Comparison of ENCODE assay signal across 8 cellular contexts in the genomic region with DNA sequence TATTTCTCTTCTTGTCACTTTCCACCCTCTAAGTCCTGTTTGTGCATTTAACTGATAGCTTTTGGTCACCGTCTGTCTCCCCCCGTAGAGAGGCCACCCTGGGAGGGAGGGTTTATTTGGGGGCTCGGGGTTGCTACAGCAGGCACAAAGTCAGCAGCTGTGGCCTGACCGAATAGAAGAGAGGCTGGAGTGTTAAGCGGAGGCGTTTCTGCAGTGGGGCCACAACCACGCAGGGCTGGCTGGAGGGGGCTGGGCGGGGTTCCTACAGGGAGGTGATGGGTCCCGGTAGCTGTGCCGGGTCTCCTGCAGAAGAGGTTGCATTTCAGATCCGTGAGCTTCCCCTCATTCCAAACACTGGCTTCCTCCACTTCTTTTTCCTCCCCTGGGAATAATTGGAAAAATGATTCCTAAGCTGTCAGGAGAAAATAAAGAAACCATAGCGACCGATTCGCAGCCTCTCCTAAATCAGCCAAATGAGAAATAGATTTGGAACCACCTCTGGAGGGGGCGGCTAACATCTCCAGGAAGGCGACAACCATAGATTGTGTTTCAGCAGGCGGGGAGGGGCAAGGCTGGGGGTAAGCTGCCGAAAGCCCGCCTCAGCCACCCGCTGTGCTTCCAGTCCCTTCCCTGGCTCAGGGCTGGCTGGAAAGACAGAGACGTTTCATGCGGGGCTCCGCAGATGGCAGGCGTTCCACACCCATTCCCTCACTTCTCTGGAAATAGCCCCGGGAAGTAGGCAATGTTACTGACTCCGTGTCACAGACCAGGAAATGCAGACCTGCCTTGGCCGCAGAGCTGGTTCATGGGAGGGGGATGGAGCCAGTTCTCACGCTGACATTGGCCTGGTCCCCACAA.
A peak's percentile ranks its signal among the peaks of the same experiment; 100 is the strongest.
DNase-seq lines count a peak whose midpoint lies in the region; ATAC-seq, FAIRE-seq and TF ChIP-seq lines count a peak whose summit lies in the region.

No MANE protein-coding gene starts in this region.

- intact Hi-C loops in left cardiac atrium (cut with DNase I) (no loop called here), pancreas (cut with DNase I) (no loop called here), PC-9 (cut with micrococcal nuclease; ENCODE audit: unreplicated experiment) (no loop called here)

- no peak overlapping the region for H3K4me2 ChIP-seq in PC-9

- 55 to 70% methylated on average over 28 of the region's 28 CpGs for WGBS in pancreas, 2 donors

- no peaks in the 10 kb centered on the region for H3K36me3 Mint-ChIP-seq in activated T-cell treated with anti-CD3 and anti-CD28 coated beads, Interleukin-2, amount 50 U/mL, for 24 hours (ENCODE audit: low read depth)

- H3K79me2 ChIP-seq in PC-9 (ENCODE audit: low read depth): peaks cover 14% of the 10 kb centered on the region

- no peak overlapping the region for H3K4me3 Mint-ChIP-seq in activated T-cell treated with anti-CD3 and anti-CD28 coated beads, Interleukin-2, amount 50 U/mL, for 24 hours

- CTCF ChIA-PET in PC-9 (lab: Charles Lee): no interaction called here

- no peak for FAIRE-seq in pancreas (lab: Jason Lieb, UNC)

- DNase-seq in Daoy (ENCODE audit: low read depth): peak; percentile 45
- peak; percentile 46 for DNase-seq in adipocyte (ENCODE audit: low read depth)
- peak; percentile 59 for DNase-seq in left cardiac atrium
- DNase-seq in pancreas: no peak
- DNase-seq in COLO829 (ENCODE audit: low spot score): no peak
- no peak for DNase-seq in PC-9
- no peak for DNase-seq in activated T-cell treated with anti-CD3 and anti-CD28 coated beads, Interleukin-2, amount 50 U/mL, for 24 hours

- no peaks in the 10 kb centered on the region for H4K20me1 ChIP-seq in PC-9 (ENCODE audit: insufficient read depth)

- no peak overlapping the region for H3K27ac ChIP-seq in pancreas
- H3K27ac ChIP-seq in PC-9: no peak overlapping the region

- H3K4me3 ChIP-seq in adipocyte (ENCODE audit: low read length): peak overlapping the region; percentile 70
- H3K4me3 ChIP-seq in pancreas: no peak overlapping the region
- H3K4me3 ChIP-seq in PC-9: no peak overlapping the region

- POLR2A ChIA-PET in PC-9 (lab: Charles Lee; ENCODE audit: unreplicated experiment): no interaction called here

- H3K9me3 ChIP-seq in adipocyte (ENCODE audit: control insufficient read depth, low read length) (no peaks in the 10 kb centered on the region), pancreas (no peaks in the 10 kb centered on the region), PC-9 (ENCODE audit: insufficient read depth, low read depth) (no peaks in the 10 kb centered on the region)

- TF ChIP-seq CTCF in pancreas (IDR thresholded peaks at IDR 0.05) (no peak), PC-9 (conservative IDR thresholded peaks at IDR 0.05) (no peak)

- H3K4me1 Mint-ChIP-seq in activated T-cell treated with anti-CD3 and anti-CD28 coated beads, Interleukin-2, amount 50 U/mL, for 24 hours (ENCODE audit: low read depth): peaks cover 49% of the 10 kb centered on the region

- H3F3A ChIP-seq in PC-9 (ENCODE audit: insufficient read depth, low read depth): peaks cover 31% of the 10 kb centered on the region

- peaks cover 36% of the 10 kb centered on the region for H3K27me3 Mint-ChIP-seq in activated T-cell treated with anti-CD3 and anti-CD28 coated beads, Interleukin-2, amount 50 U/mL, for 24 hours

- no peaks in the 10 kb centered on the region for H3K27me3 ChIP-seq in adipocyte (replicated peaks; ENCODE audit: control insufficient read depth, insufficient read depth, low read length)
- H3K27me3 ChIP-seq in pancreas: no peaks in the 10 kb centered on the region
- H3K27me3 ChIP-seq in PC-9 (ENCODE audit: insufficient read depth, low read depth): no peaks in the 10 kb centered on the region

- no peak overlapping the region for H3K27ac Mint-ChIP-seq in activated T-cell treated with anti-CD3 and anti-CD28 coated beads, Interleukin-2, amount 50 U/mL, for 24 hours

- ATAC-seq in left cardiac atrium (peak; percentile 61 to 65), pancreas (peak; percentile 21 to 40 (median 30)), HG03571 (IDR thresholded peaks at IDR 0.05; ENCODE audit: unreplicated experiment) (no peak)

- no peak overlapping the region for H2AFZ ChIP-seq in PC-9

- H3K4me1 ChIP-seq in adipocyte (ENCODE audit: control insufficient read depth, insufficient read depth, low read length) (peaks cover 24% of the 10 kb centered on the region), pancreas (peaks cover 0 to 10% (median 0%) of the 10 kb centered on the region in 3 donors), PC-9 (replicated peaks; ENCODE audit: insufficient read depth) (peaks cover 20% of the 10 kb centered on the region)

- BruUV-seq in PC-9 (replicated peaks; lab: Mats Ljungman, UMichigan): no TSS peak

- H3K9ac ChIP-seq in adipocyte (ENCODE audit: low read length): peak overlapping the region; percentile 23

- H3K9me2 ChIP-seq in PC-9 (ENCODE audit: insufficient read depth): no peaks in the 10 kb centered on the region

- H3K9me3 Mint-ChIP-seq in activated T-cell treated with anti-CD3 and anti-CD28 coated beads, Interleukin-2, amount 50 U/mL, for 24 hours: no peaks in the 10 kb centered on the region

- H3K36me3 ChIP-seq in adipocyte (ENCODE audit: control insufficient read depth, insufficient read depth, low read length, severe bottlenecking) (no peaks in the 10 kb centered on the region), pancreas (no peaks in the 10 kb centered on the region), PC-9 (ENCODE audit: low read depth) (no peaks in the 10 kb centered on the region)

Comparison
In these comparisons a context has a peak if more than half of its experiments do, and no peak if none do; other contexts are left out.
1. DNase-seq: peak in Daoy (single experiment), adipocyte (single experiment) and left cardiac atrium (single experiment); none in pancreas (0 of 6), COLO829 (single experiment), PC-9 (0 of 2) and activated T-cell treated with anti-CD3 and anti-CD28 coated beads, Interleukin-2, amount 50 U/mL, for 24 hours (single experiment).